ENCODE assay signal across 21 cellular contexts in genomic region chr10:488933-489215, GRCh38.
"Had no signal": no experiment of that assay in that cellular context is flagged by ENCODE, and none has a peak within 500 bp of the region (broad histone marks: within the 10 kb centered on the region; RNA-seq: fewer than 3 reads in every experiment).

No MANE protein-coding gene starts in this region.

- DNase-seq: activated CD4-positive, alpha-beta T cell treated with anti-CD3 and anti-CD28 coated beads, Interleukin-2, amount 50 U/mL, for 1 hour; activated effector memory CD4-positive, alpha-beta T cell treated with Interleukin-2 at 50 U/mL for 16 hours; activated T-cell treated with anti-CD3 and anti-CD28 coated beads, Interleukin-2, amount 50 U/mL, for 4 hours; brain microvascular endothelial cell; cerebellar nuclear complex; effector memory CD4-positive, alpha-beta T cell; foreskin melanocyte; islet precursor cell; left lung; SK-N-SH; stimulated activated CD4-positive, alpha-beta T cell treated with anti-CD3 and anti-CD28 coated beads, Interleukin-12 subunit alpha, Interleukin-12 subunit beta, amount 100 ng/mL, for 4 hours; stimulated activated CD4-positive, alpha-beta T cell treated with anti-CD3 and anti-CD28 coated beads, Interleukin-2, amount 100 ng/mL, for 24 hours; T-cell; T-helper 9 cell had no signal

- ATAC-seq: activated CD4-positive, CD25-positive, alpha-beta regulatory T cell treated with anti-CD3 and anti-CD28 coated beads, Interleukin-2, amount 50 U/mL, for 24 hours; activated naive CD4-positive, alpha-beta T cell treated with anti-CD3 and anti-CD28 coated beads, Interleukin-2, amount 50 U/mL, for 72 hours; activated T-cell treated with anti-CD3 and anti-CD28 coated beads, Interleukin-2, amount 50 U/mL, for 4 hours; left lung; natural killer cell treated with Interleukin-12 subunit alpha and Interleukin-12 subunit beta and Interleukin-15 and Interleukin-18, amount 100 ng/mL, for 72 hours; sciatic nerve; T-cell had no signal

- H3K27ac ChIP-seq: brain microvascular endothelial cell, left lung, uterus had no signal

- H3K36me3 ChIP-seq: brain microvascular endothelial cell, left lung, uterus had no signal

- H3K9me3 ChIP-seq: left lung, SK-N-SH, uterus had no signal

- H3K27ac Mint-ChIP-seq: activated naive CD4-positive, alpha-beta T cell treated with anti-CD3 and anti-CD28 coated beads, Interleukin-2, amount 50 U/mL, for 72 hours; dendritic cell treated with granulocyte-macrophage colony-stimulating factor and Interleukin-4, amounts not matched to agents 40 ng/mL and 50 ng/mL, for 4 days; memory B cell; natural killer cell treated with Interleukin-12 subunit alpha and Interleukin-12 subunit beta and Interleukin-15 and Interleukin-18, amount 100 ng/mL, for 72 hours; T-cell had no signal

- H3K4me3 Mint-ChIP-seq: activated T-cell treated with anti-CD3 and anti-CD28 coated beads, Interleukin-2, amount 50 U/mL, for 4 hours; dendritic cell treated with granulocyte-macrophage colony-stimulating factor and Interleukin-4, amounts not matched to agents 40 ng/mL and 50 ng/mL, for 4 days; memory B cell; natural killer cell treated with Interleukin-12 subunit alpha and Interleukin-12 subunit beta and Interleukin-15 and Interleukin-18, amount 100 ng/mL, for 72 hours; T-cell had no signal

- H3K27me3 ChIP-seq: brain microvascular endothelial cell, left lung, uterus had no signal

- H3K9me3 Mint-ChIP-seq: activated naive CD4-positive, alpha-beta T cell treated with anti-CD3 and anti-CD28 coated beads, Interleukin-2, amount 50 U/mL, for 72 hours; activated T-cell treated with anti-CD3 and anti-CD28 coated beads, Interleukin-2, amount 50 U/mL, for 4 hours; dendritic cell treated with granulocyte-macrophage colony-stimulating factor and Interleukin-4, amounts not matched to agents 40 ng/mL and 50 ng/mL, for 4 days; memory B cell; natural killer cell treated with Interleukin-12 subunit alpha and Interleukin-12 subunit beta and Interleukin-15 and Interleukin-18, amount 100 ng/mL, for 72 hours; T-cell had no signal

- H3K4me3 ChIP-seq: left lung, uterus had no signal

- H3K36me3 Mint-ChIP-seq: activated naive CD4-positive, alpha-beta T cell treated with anti-CD3 and anti-CD28 coated beads, Interleukin-2, amount 50 U/mL, for 72 hours; memory B cell; natural killer cell treated with Interleukin-12 subunit alpha and Interleukin-12 subunit beta and Interleukin-15 and Interleukin-18, amount 100 ng/mL, for 72 hours; T-cell had no signal
